ENCODE assay signal across 8 cellular contexts in genomic region chr4:74098628-74098995, GRCh38. TPM values are rescaled to one million over a fixed set of nuclear protein-coding genes. Genes with fewer than 3 reads are reported as not detected.
DNase-seq lines count a peak whose midpoint lies in the region; ATAC-seq and TF ChIP-seq lines count a peak whose summit lies in the region.

No MANE protein-coding gene starts in this region.

- H3K9me3 ChIP-seq in lower lobe of right lung = no peaks in the 10 kb centered on the region

- peak in 1 of 2 donors; percentile 6 for ATAC-seq in activated T-cell treated with anti-CD3 and anti-CD28 coated beads, Interleukin-2, amount 50 U/mL, for 4 hours
- ATAC-seq in central memory CD8-positive, alpha-beta T cell (replicated peaks; ENCODE audit: extremely low read depth, poor library complexity, severe bottlenecking) = no peak
- ATAC-seq in lower lobe of right lung = peak in 1 of 2 donors; percentile 0
- no peak for ATAC-seq in HG02759 (IDR thresholded peaks at IDR 0.05; ENCODE audit: unreplicated experiment)

- H3K27me3 ChIP-seq in lower lobe of right lung (ENCODE audit: low read depth) = no peaks in the 10 kb centered on the region

- H3K9me3 Mint-ChIP-seq in activated T-cell treated with anti-CD3 and anti-CD28 coated beads, Interleukin-2, amount 50 U/mL, for 4 hours = no peaks in the 10 kb centered on the region
- H3K9me3 Mint-ChIP-seq in central memory CD8-positive, alpha-beta T cell = no peaks in the 10 kb centered on the region
- peaks cover 6% of the 10 kb centered on the region for H3K9me3 Mint-ChIP-seq in type B pancreatic cell

- intact Hi-C loops in lower lobe of right lung (cut with DNase I) = no loop called here

- H3K27ac ChIP-seq in lower lobe of right lung = peak overlapping the region; percentile 85

- peak overlapping the region; percentile 49 for H3K27ac Mint-ChIP-seq in central memory CD8-positive, alpha-beta T cell (ENCODE audit: low read depth)
- H3K27ac Mint-ChIP-seq in type B pancreatic cell = peak overlapping the region; percentile 56

- peaks cover 49% of the 10 kb centered on the region for H3K27me3 Mint-ChIP-seq in activated T-cell treated with anti-CD3 and anti-CD28 coated beads, Interleukin-2, amount 50 U/mL, for 4 hours (ENCODE audit: low read depth)
- H3K27me3 Mint-ChIP-seq in central memory CD8-positive, alpha-beta T cell = peaks cover 84% of the 10 kb centered on the region
- H3K27me3 Mint-ChIP-seq in type B pancreatic cell = peaks cover 33% of the 10 kb centered on the region

- TF ChIP-seq CTCF in lower lobe of right lung (IDR thresholded peaks at IDR 0.05) = no peak
- no peak for TF ChIP-seq CTCF in type B pancreatic cell (conservative IDR thresholded peaks at IDR 0.05)

- peaks cover 10% of the 10 kb centered on the region for H3K4me1 Mint-ChIP-seq in activated T-cell treated with anti-CD3 and anti-CD28 coated beads, Interleukin-2, amount 50 U/mL, for 4 hours (ENCODE audit: low read depth)
- H3K4me1 Mint-ChIP-seq in central memory CD8-positive, alpha-beta T cell = peaks cover 12% of the 10 kb centered on the region
- peaks cover 12% of the 10 kb centered on the region for H3K4me1 Mint-ChIP-seq in type B pancreatic cell (ENCODE audit: unreplicated experiment)

- peak overlapping the region; percentile 71 for H3K4me3 Mint-ChIP-seq in activated T-cell treated with anti-CD3 and anti-CD28 coated beads, Interleukin-2, amount 50 U/mL, for 4 hours
- H3K4me3 Mint-ChIP-seq in central memory CD8-positive, alpha-beta T cell = peak overlapping the region; percentile 57
- H3K4me3 Mint-ChIP-seq in type B pancreatic cell = peak overlapping the region; percentile 91

- peak overlapping the region; percentile 55 for H3K4me3 ChIP-seq in lower lobe of right lung

- no peaks in the 10 kb centered on the region for H3K36me3 ChIP-seq in lower lobe of right lung

- peaks cover 28% of the 10 kb centered on the region for H3K4me1 ChIP-seq in lower lobe of right lung

- no peak for DNase-seq in activated T-cell treated with anti-CD3 and anti-CD28 coated beads, Interleukin-2, amount 50 U/mL, for 4 hours
- no peak for DNase-seq in activated T-cell treated with anti-CD3 and anti-CD28 coated beads for 4 hours
- no peak for DNase-seq in central memory CD8-positive, alpha-beta T cell (ENCODE audit: low spot score in 2 of 2)
- peak; percentile 52 for DNase-seq in lower lobe of right lung
- DNase-seq in type B pancreatic cell (ENCODE audit: extremely low spot score, unreplicated experiment) = no peak
- DNase-seq in GDM1 (lab: John Stamatoyannopoulos, UW) = no peak
- DNase-seq in NCI-H1105 (lab: John Stamatoyannopoulos, UW) = no peak

- no peaks in the 10 kb centered on the region for H3K36me3 Mint-ChIP-seq in activated T-cell treated with anti-CD3 and anti-CD28 coated beads, Interleukin-2, amount 50 U/mL, for 4 hours (ENCODE audit: insufficient read depth)
- H3K36me3 Mint-ChIP-seq in central memory CD8-positive, alpha-beta T cell (ENCODE audit: insufficient read depth) = no peaks in the 10 kb centered on the region
- no peaks in the 10 kb centered on the region for H3K36me3 Mint-ChIP-seq in type B pancreatic cell

RNA-seq across cellular contexts. Expression of gene CXCL2, which starts 0.4 kb away (rescaled TPM):
- total RNA-seq in activated T-cell treated with anti-CD3 and anti-CD28 coated beads, Interleukin-2, amount 50 U/mL, for 4 hours = under 1 TPM in 2 of 3 donors, not detected in 1; 0.37 to 0.68 TPM
- total RNA-seq in lower lobe of right lung = 30.1 TPM
- total RNA-seq in type B pancreatic cell (ENCODE audit: low replicate concordance) = 5.4 and 6.6 TPM in 2 replicates

RNA-seq across cellular contexts. Expression of gene MTHFD2L, which starts 59.3 kb away (rescaled TPM):
- 10 to 100 TPM in 2 of 3 donors, 1 to 10 TPM in 1; 9.1 to 10.4 (median 10.4) TPM for total RNA-seq in activated T-cell treated with anti-CD3 and anti-CD28 coated beads, Interleukin-2, amount 50 U/mL, for 4 hours
- total RNA-seq in lower lobe of right lung = 11.0 TPM
- 11.2 and 14.6 TPM in 2 replicates for total RNA-seq in type B pancreatic cell (ENCODE audit: low replicate concordance)
